ENCODE assay signal across 10 cellular contexts in genomic region chrX:38347136-38347535, GRCh38. TPM values are rescaled to one million over a fixed set of nuclear protein-coding genes. Genes with fewer than 3 reads are reported as not detected.
DNase-seq lines count a peak whose midpoint lies in the region; ATAC-seq and TF ChIP-seq lines count a peak whose summit lies in the region.
"Had no signal": no experiment of that assay in that cellular context is flagged by ENCODE, and none has a peak within 500 bp of the region (broad histone marks: within the 10 kb centered on the region; RNA-seq: fewer than 3 reads in every experiment).

No MANE protein-coding gene starts in this region.

- no peaks in the 10 kb centered on the region for H3K36me3 ChIP-seq in right atrium auricular region

- no peak overlapping the region for H3K4me3 ChIP-seq in right atrium auricular region

- no peak for DNase-seq in left cardiac atrium
- DNase-seq in right atrium auricular region (ENCODE audit: low spot score) = no peak
- peak; percentile 48 to 90 for DNase-seq in NOMO-1 (lab: John Stamatoyannopoulos, UW; ENCODE audit: unreplicated experiment in 2 of 2)
- DNase-seq in foreskin melanocyte = peak; percentile 77
- no peak for DNase-seq in NCI-H1694 (lab: John Stamatoyannopoulos, UW)
- no peak for DNase-seq in islet precursor cell
- no peak for DNase-seq in NCI-H345 treated with DMSO at 0.1 percent for 48 hours (lab: John Stamatoyannopoulos, UW; ENCODE audit: unreplicated experiment)
- DNase-seq in erythroblast (lab: John Stamatoyannopoulos, UW) = no peak

- no peak overlapping the region for H3K27ac ChIP-seq in right atrium auricular region
- H3K27ac ChIP-seq: C4-2B had no signal

- ATAC-seq in left cardiac atrium = peak; percentile 44 to 66

- no peak for TF ChIP-seq CTCF in right atrium auricular region (IDR thresholded peaks at IDR 0.05)

- no peak for TF ChIP-seq POLR2A in erythroblast (IDR thresholded peaks at IDR 0.05; ENCODE audit: low read length)

- H3K27me3 ChIP-seq in right atrium auricular region = no peaks in the 10 kb centered on the region

- H3K9me3 ChIP-seq in right atrium auricular region = no peaks in the 10 kb centered on the region

- H3K4me1 ChIP-seq in right atrium auricular region = no peaks in the 10 kb centered on the region

- intact Hi-C loops in left cardiac atrium (cut with DNase I) = no loop called here

RNA-seq across cellular contexts. Expression of gene OTC, which starts 5.3 kb away (rescaled TPM):
- total RNA-seq in left cardiac atrium (under 1 TPM; 0.32 to 0.58 TPM), right atrium auricular region (not detected)
- total RNA-seq: T-helper 1 cell treated with Interleukin-12 subunit alpha and Interleukin-12 subunit beta and Interleukin-4 antibody, amounts not matched to agents 30 ng/mL and 1 ng/mL, for 36 hours had no signal

RNA-seq across cellular contexts. Expression of gene RPGR, which starts 19.8 kb away (rescaled TPM):
- 10 to 100 TPM in 1 of 2 donors, 1 to 10 TPM in 1; 5.9 to 12.4 TPM for total RNA-seq in left cardiac atrium
- total RNA-seq in right atrium auricular region = 10 to 100 TPM in 1 of 2 donors, 1 to 10 TPM in 1; 4.6 to 11.0 TPM

Comparison
In these comparisons a context has a peak if more than half of its experiments do, and no peak if none do; other contexts are left out.
1. DNase-seq: peak in NOMO-1 (2 of 2) and foreskin melanocyte (single experiment); none in left cardiac atrium (single experiment), right atrium auricular region (single experiment), NCI-H1694 (single experiment), islet precursor cell (single experiment), NCI-H345 treated with DMSO at 0.1 percent for 48 hours (single experiment) and erythroblast (0 of 2).